24 cellular contexts compared by ENCODE assay signal in genomic region chr17:79012563-79013134, GRCh38. TPM values are rescaled to one million over a fixed set of nuclear protein-coding genes. Genes with fewer than 3 reads are reported as not detected.
"Had no signal": no experiment of that assay in that cellular context is flagged by ENCODE, and none has a peak within 500 bp of the region (broad histone marks: within the 10 kb centered on the region; RNA-seq: fewer than 3 reads in every experiment).

No MANE protein-coding gene starts in this region.

- H3K36me3 Mint-ChIP-seq: brain had no signal

- H3K36me3 ChIP-seq: gastrocnemius medialis, left ventricle myocardium inferior, ovary, right atrium auricular region had no signal

- H3K27me3 ChIP-seq: esophagus squamous epithelium, gastrocnemius medialis, ovary, right atrium auricular region, upper lobe of left lung had no signal

- H3K27ac Mint-ChIP-seq: activated B cell treated with CpG ODN at 0.5 μM for 24 hours; activated CD4-positive, alpha-beta memory T cell treated with anti-CD3 and anti-CD28 coated beads for 36 hours; activated CD4-positive, alpha-beta T cell treated with anti-CD3 and anti-CD28 coated beads for 36 hours; dendritic cell treated with granulocyte-macrophage colony-stimulating factor and Interleukin-4, amounts not matched to agents 40 ng/mL and 50 ng/mL, for 4 days; natural killer cell treated with Interleukin-12 subunit alpha and Interleukin-12 subunit beta and Interleukin-15 and Interleukin-18, amount 100 ng/mL, for 72 hours; stimulated activated naive CD8-positive, alpha-beta T cell treated with anti-CD3 and anti-CD28 coated beads, Interleukin-15, Interleukin-2, amounts not matched to agents 100 ng/mL and 50 ng/mL, for 24 hours had no signal

- H3K9me3 ChIP-seq: esophagus squamous epithelium, gastrocnemius medialis, left ventricle myocardium inferior, neutrophil, ovary, psoas muscle, right atrium auricular region, upper lobe of left lung had no signal

- H3K4me3 ChIP-seq: esophagus squamous epithelium, gastrocnemius medialis, left ventricle myocardium inferior, ovary, psoas muscle, right atrium auricular region, upper lobe of left lung had no signal

- DNase-seq: activated B cell treated with CpG ODN at 0.5 μM for 24 hours; activated CD4-positive, alpha-beta memory T cell treated with anti-CD3 and anti-CD28 coated beads for 36 hours; activated CD4-positive, alpha-beta T cell treated with anti-CD3 and anti-CD28 coated beads for 36 hours; activated gamma-delta T cell; activated T-cell treated with anti-CD3 and anti-CD28 coated beads for 4 hours; effector CD4-positive, alpha-beta T cell; esophagus squamous epithelium; hippocampal formation; left ventricle myocardium inferior; midbrain; psoas muscle; stimulated activated CD4-positive, alpha-beta T cell treated with anti-CD3 and anti-CD28 coated beads, Interleukin-12 subunit alpha, Interleukin-12 subunit beta, amount 100 ng/mL, for 4 hours; stimulated activated CD4-positive, alpha-beta T cell treated with anti-CD3 and anti-CD28 coated beads, Interleukin-4, amount 100 ng/mL, for 4 hours; upper lobe of left lung had no signal

- ATAC-seq: activated CD4-positive, alpha-beta T cell treated with anti-CD3 and anti-CD28 coated beads for 36 hours; activated naive CD4-positive, alpha-beta T cell treated with anti-CD3 and anti-CD28 coated beads, Interleukin-2, amount 50 U/mL, for 72 hours; gastrocnemius medialis; natural killer cell treated with Interleukin-12 subunit alpha and Interleukin-12 subunit beta and Interleukin-15 and Interleukin-18, amount 100 ng/mL, for 72 hours; psoas muscle had no signal

- H3K27me3 Mint-ChIP-seq: brain had no signal

- H3K9me3 Mint-ChIP-seq: activated B cell treated with CpG ODN at 0.5 μM for 24 hours; natural killer cell treated with Interleukin-12 subunit alpha and Interleukin-12 subunit beta and Interleukin-15 and Interleukin-18, amount 100 ng/mL, for 72 hours had no signal

- H3K27ac ChIP-seq: gastrocnemius medialis, left ventricle myocardium inferior, neutrophil, ovary, psoas muscle, right atrium auricular region, upper lobe of left lung had no signal

- H3K4me3 Mint-ChIP-seq: activated B cell treated with CpG ODN at 0.5 μM for 24 hours; activated CD4-positive, alpha-beta memory T cell treated with anti-CD3 and anti-CD28 coated beads for 36 hours; activated CD4-positive, alpha-beta T cell treated with anti-CD3 and anti-CD28 coated beads for 36 hours; dendritic cell treated with granulocyte-macrophage colony-stimulating factor and Interleukin-4, amounts not matched to agents 40 ng/mL and 50 ng/mL, for 4 days; natural killer cell treated with Interleukin-12 subunit alpha and Interleukin-12 subunit beta and Interleukin-15 and Interleukin-18, amount 100 ng/mL, for 72 hours; stimulated activated naive CD8-positive, alpha-beta T cell treated with anti-CD3 and anti-CD28 coated beads, Interleukin-15, Interleukin-2, amounts not matched to agents 100 ng/mL and 50 ng/mL, for 24 hours had no signal

RNA-seq across cellular contexts. Expression of gene C1QTNF1, which starts 11.3 kb away (rescaled TPM):
- total RNA-seq: activated B cell treated with CpG ODN at 0.5 μM for 24 hours; activated naive CD4-positive, alpha-beta T cell treated with anti-CD3 and anti-CD28 coated beads, Interleukin-2, amount 50 U/mL, for 72 hours; natural killer cell treated with Interleukin-12 subunit alpha and Interleukin-12 subunit beta and Interleukin-15 and Interleukin-18, amount 100 ng/mL, for 72 hours; T-helper 1 cell treated with Interleukin-12 subunit alpha and Interleukin-12 subunit beta and Interleukin-4 antibody, amounts not matched to agents 30 ng/mL and 1 ng/mL, for 36 hours had no signal
